ENCODE assay signal across 9 cellular contexts in the genomic region with DNA sequence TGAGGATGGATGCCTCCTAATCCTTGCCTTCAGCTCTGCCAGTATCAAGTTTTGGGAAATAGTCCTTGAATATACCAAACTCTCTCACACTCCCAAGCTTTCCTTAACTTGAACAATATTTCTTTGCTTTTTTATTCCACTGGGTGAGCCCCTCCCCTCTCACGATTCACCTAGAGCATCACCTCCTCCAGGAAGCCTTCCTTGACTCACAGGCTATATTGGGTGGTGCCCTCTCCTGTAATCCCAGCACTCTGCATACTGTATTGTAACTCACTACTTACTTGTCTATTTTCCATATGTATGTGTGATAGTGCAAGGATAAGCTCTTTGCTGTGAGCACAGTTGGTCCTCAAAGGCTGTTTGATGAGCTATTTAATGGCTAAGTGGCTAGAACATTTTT.
"Had no signal": no experiment of that assay in that cellular context is flagged by ENCODE, and none has a peak within 500 bp of the region (broad histone marks: within the 10 kb centered on the region; RNA-seq: fewer than 3 reads in every experiment).

No MANE protein-coding gene starts in this region.

- FAIRE-seq: HTR-8/SVneo had no signal

- H3K9ac ChIP-seq: GM23248 had no signal

- DNase-seq: GM23248, GOT3, H7, HFFc6, KG1 had no signal

- H3K9me3 Mint-ChIP-seq: HFFc6, IgD-negative memory B cell had no signal

- H3K4me3 Mint-ChIP-seq: HFFc6, IgD-negative memory B cell had no signal

- H3K36me3 Mint-ChIP-seq: IgD-negative memory B cell had no signal

- H3K9me3 ChIP-seq: HAP-1 had no signal

- H3K4me3 ChIP-seq: GM23248, HAP-1 had no signal

- H2AFZ ChIP-seq: GM23248 had no signal

- H3K27ac Mint-ChIP-seq: HFFc6, IgD-negative memory B cell had no signal

- H3K4me1 ChIP-seq: HAP-1 had no signal

- H3K36me3 ChIP-seq: HAP-1 had no signal

- H3K27ac ChIP-seq: GM23248 had no signal

- ATAC-seq: HCT116 had no signal
